8 cellular contexts compared by ENCODE assay signal in genomic region chr12:68406134-68406576, GRCh38.
DNase-seq lines count a peak whose midpoint lies in the region; ATAC-seq and TF ChIP-seq lines count a peak whose summit lies in the region.

No MANE protein-coding gene starts in this region.

- intact Hi-C loops in natural killer cell (cut with micrococcal nuclease) = no loop called here
- intact Hi-C loops in CD4-positive, alpha-beta memory T cell (cut with micrococcal nuclease) = no loop called here

- no peaks in the 10 kb centered on the region for H4K20me1 ChIP-seq in smooth muscle cell (ENCODE audit: low read depth)

- H3K27ac ChIP-seq in cardiac muscle cell (no peak overlapping the region), smooth muscle cell (ENCODE audit: low read depth) (no peak overlapping the region)
- no peak overlapping the region for H3K27ac ChIP-seq in CD4-positive, alpha-beta memory T cell (ENCODE audit: low read depth, low read length)

- H3K27me3 ChIP-seq in cardiac muscle cell = no peaks in the 10 kb centered on the region
- no peaks in the 10 kb centered on the region for H3K27me3 ChIP-seq in CD4-positive, alpha-beta memory T cell (ENCODE audit: insufficient read depth, low read length)
- no peaks in the 10 kb centered on the region for H3K27me3 ChIP-seq in smooth muscle cell (ENCODE audit: low read depth)

- H3K27me3 Mint-ChIP-seq in natural killer cell treated with Interleukin-12 subunit alpha and Interleukin-12 subunit beta and Interleukin-15 and Interleukin-18, amount 100 ng/mL, for 72 hours = no peaks in the 10 kb centered on the region
- H3K27me3 Mint-ChIP-seq in natural killer cell (ENCODE audit: low read depth in 2 of 2) (no peaks in the 10 kb centered on the region), WTC11 (ENCODE audit: low read depth) (no peaks in the 10 kb centered on the region)
- H3K27me3 Mint-ChIP-seq in CD4-positive, alpha-beta memory T cell = peaks cover 0 to 3% of the 10 kb centered on the region in 2 donors

- peak overlapping the region; percentile 56 to 77 for H3K27ac Mint-ChIP-seq in natural killer cell treated with Interleukin-12 subunit alpha and Interleukin-12 subunit beta and Interleukin-15 and Interleukin-18, amount 100 ng/mL, for 72 hours
- H3K27ac Mint-ChIP-seq in natural killer cell (peak overlapping the region in 1 of 2 donors; percentile 65), WTC11 (no peak overlapping the region)
- H3K27ac Mint-ChIP-seq in CD4-positive, alpha-beta memory T cell = peak overlapping the region in 1 of 7 donors; percentile 48

- no peak overlapping the region for H2AFZ ChIP-seq in smooth muscle cell (ENCODE audit: low read depth)

- H3K4me2 ChIP-seq in smooth muscle cell = no peak overlapping the region

- H3K36me3 Mint-ChIP-seq in natural killer cell treated with Interleukin-12 subunit alpha and Interleukin-12 subunit beta and Interleukin-15 and Interleukin-18, amount 100 ng/mL, for 72 hours = peaks cover 4% of the 10 kb centered on the region
- H3K36me3 Mint-ChIP-seq in natural killer cell (no peaks in the 10 kb centered on the region), WTC11 (no peaks in the 10 kb centered on the region)
- no peaks in the 10 kb centered on the region for H3K36me3 Mint-ChIP-seq in CD4-positive, alpha-beta memory T cell

- no peaks in the 10 kb centered on the region for H3K9me3 Mint-ChIP-seq in natural killer cell treated with Interleukin-12 subunit alpha and Interleukin-12 subunit beta and Interleukin-15 and Interleukin-18, amount 100 ng/mL, for 72 hours
- no peaks in the 10 kb centered on the region for H3K9me3 Mint-ChIP-seq in natural killer cell
- H3K9me3 Mint-ChIP-seq in WTC11 = no peaks in the 10 kb centered on the region
- H3K9me3 Mint-ChIP-seq in CD4-positive, alpha-beta memory T cell = no peaks in the 10 kb centered on the region

- H3K36me3 ChIP-seq in cardiac muscle cell (no peaks in the 10 kb centered on the region), smooth muscle cell (ENCODE audit: low read depth) (no peaks in the 10 kb centered on the region)
- no peaks in the 10 kb centered on the region for H3K36me3 ChIP-seq in CD4-positive, alpha-beta memory T cell (ENCODE audit: insufficient read depth, low read length)

- no peak for DNase-seq in natural killer cell treated with Interleukin-12 subunit alpha and Interleukin-12 subunit beta and Interleukin-15 and Interleukin-18, amount 100 ng/mL, for 72 hours (ENCODE audit: low spot score)
- DNase-seq in natural killer cell = no peak
- peak; percentile 18 for DNase-seq in WTC11 (ENCODE audit: low spot score)
- peak in 1 of 2 donors; percentile 99 for DNase-seq in cardiac muscle cell (ENCODE audit: low read depth in 1 of 2, low spot score in 1 of 2)
- peak; percentile 55 for DNase-seq in putamen (ENCODE audit: low spot score)
- DNase-seq in CD4-positive, alpha-beta memory T cell = no peak
- no peak for DNase-seq in cortex of kidney (lab: John Stamatoyannopoulos, UW)
- no peak for DNase-seq in smooth muscle cell (lab: John Stamatoyannopoulos, UW; ENCODE audit: unreplicated experiment)

- H3K4me3 ChIP-seq in cardiac muscle cell (no peak overlapping the region), smooth muscle cell (no peak overlapping the region)
- no peak overlapping the region for H3K4me3 ChIP-seq in CD4-positive, alpha-beta memory T cell (ENCODE audit: low read length in 2 of 2)

- no peaks in the 10 kb centered on the region for H3K4me1 ChIP-seq in cardiac muscle cell (ENCODE audit: low read depth)
- H3K4me1 ChIP-seq in CD4-positive, alpha-beta memory T cell (ENCODE audit: insufficient read depth, low read length) = no peaks in the 10 kb centered on the region
- no peaks in the 10 kb centered on the region for H3K4me1 ChIP-seq in smooth muscle cell (ENCODE audit: low read depth)

- no peaks in the 10 kb centered on the region for H3F3A ChIP-seq in smooth muscle cell (ENCODE audit: low read depth)

- CTCF ChIA-PET in WTC11 (lab: Charles Lee) = interaction anchor here (0.6 to 1.3 kb wide), 6 partner anchors 14 to 80 kb away, joined by 3 to 4 read pairs (median 4); no protein-coding TSS in a partner anchor
- CTCF ChIA-PET in CD4-positive, alpha-beta memory T cell (lab: Charles Lee; ENCODE audit: partially characterized antibody) = no interaction called here

- no peak overlapping the region for H3K9ac ChIP-seq in smooth muscle cell (ENCODE audit: low read depth)

- H3K4me3 Mint-ChIP-seq in natural killer cell treated with Interleukin-12 subunit alpha and Interleukin-12 subunit beta and Interleukin-15 and Interleukin-18, amount 100 ng/mL, for 72 hours = no peak overlapping the region
- H3K4me3 Mint-ChIP-seq in natural killer cell (no peak overlapping the region), WTC11 (no peak overlapping the region)
- H3K4me3 Mint-ChIP-seq in CD4-positive, alpha-beta memory T cell = no peak overlapping the region

- TF ChIP-seq CTCF in natural killer cell (IDR thresholded peaks at IDR 0.05) (no peak), WTC11 (IDR thresholded peaks at IDR 0.05) (no peak), cardiac muscle cell (IDR thresholded peaks at IDR 0.05; ENCODE audit: low read depth, low read length) (peak; percentile 62), smooth muscle cell (IDR thresholded peaks at IDR 0.05; ENCODE audit: borderline replicate concordance, insufficient read depth, poor library complexity, severe bottlenecking) (no peak)

- H3K79me2 ChIP-seq in smooth muscle cell (ENCODE audit: low read depth) = no peaks in the 10 kb centered on the region

- no peak for ATAC-seq in natural killer cell treated with Interleukin-12 subunit alpha and Interleukin-12 subunit beta and Interleukin-15 and Interleukin-18, amount 100 ng/mL, for 72 hours
- ATAC-seq in natural killer cell (no peak), WTC11 (peak; percentile 96)

- POLR2A ChIA-PET in WTC11 (lab: Charles Lee) = interaction anchor here (0.7 kb wide), 1 partner anchor 48 kb away, joined by 3 read pairs; no protein-coding TSS in a partner anchor
- POLR2A ChIA-PET in CD4-positive, alpha-beta memory T cell (lab: Charles Lee; ENCODE audit: partially characterized antibody) = no interaction called here

- H3K9me3 ChIP-seq in cardiac muscle cell (ENCODE audit: low read depth) (no peaks in the 10 kb centered on the region), smooth muscle cell (replicated peaks; ENCODE audit: low read depth) (no peaks in the 10 kb centered on the region)
- H3K9me3 ChIP-seq in CD4-positive, alpha-beta memory T cell (ENCODE audit: control insufficient read depth in 1 of 2, low read length in 2 of 2) = no peaks in the 10 kb centered on the region

- peaks cover 25 to 34% of the 10 kb centered on the region in 2 donors for H3K4me1 Mint-ChIP-seq in natural killer cell treated with Interleukin-12 subunit alpha and Interleukin-12 subunit beta and Interleukin-15 and Interleukin-18, amount 100 ng/mL, for 72 hours (ENCODE audit: low read depth in 2 of 2)
- peaks cover 31 to 37% of the 10 kb centered on the region in 2 donors for H3K4me1 Mint-ChIP-seq in natural killer cell
- H3K4me1 Mint-ChIP-seq in WTC11 = peaks cover 6% of the 10 kb centered on the region
- peaks cover 0 to 16% (median 5%) of the 10 kb centered on the region in 4 donors for H3K4me1 Mint-ChIP-seq in CD4-positive, alpha-beta memory T cell

- WGBS in smooth muscle cell (ENCODE audit: low lambda C conversion rate) = 57% methylated on average over 5 of the region's 5 CpGs

TF ChIP-seq in WTC11, 78 proteins besides CTCF, POLR2A, EP300 and RAD21 (continues in another document):
- TF ChIP-seq AR (CRISPR knock-in tag; IDR thresholded peaks at IDR 0.05) (no peak), CREB1 (CRISPR knock-in tag; IDR thresholded peaks at IDR 0.05) (no peak), TEAD4 (CRISPR knock-in tag; IDR thresholded peaks at IDR 0.05) (no peak), STAT6 (CRISPR knock-in tag; conservative IDR thresholded peaks at IDR 0.05; ENCODE audit: low read depth) (no peak), SMAD4 (CRISPR knock-in tag; IDR thresholded peaks at IDR 0.05) (no peak)

Comparison
In these comparisons a context has a peak if more than half of its experiments do, and no peak if none do; other contexts are left out.
1. DNase-seq: peak in WTC11 (single experiment) and putamen (single experiment); none in natural killer cell treated with Interleukin-12 subunit alpha and Interleukin-12 subunit beta and Interleukin-15 and Interleukin-18, amount 100 ng/mL, for 72 hours (single experiment), natural killer cell (single experiment), CD4-positive, alpha-beta memory T cell (0 of 5), cortex of kidney (single experiment) and smooth muscle cell (single experiment).